8 cellular contexts compared by ENCODE assay signal in the genomic region with DNA sequence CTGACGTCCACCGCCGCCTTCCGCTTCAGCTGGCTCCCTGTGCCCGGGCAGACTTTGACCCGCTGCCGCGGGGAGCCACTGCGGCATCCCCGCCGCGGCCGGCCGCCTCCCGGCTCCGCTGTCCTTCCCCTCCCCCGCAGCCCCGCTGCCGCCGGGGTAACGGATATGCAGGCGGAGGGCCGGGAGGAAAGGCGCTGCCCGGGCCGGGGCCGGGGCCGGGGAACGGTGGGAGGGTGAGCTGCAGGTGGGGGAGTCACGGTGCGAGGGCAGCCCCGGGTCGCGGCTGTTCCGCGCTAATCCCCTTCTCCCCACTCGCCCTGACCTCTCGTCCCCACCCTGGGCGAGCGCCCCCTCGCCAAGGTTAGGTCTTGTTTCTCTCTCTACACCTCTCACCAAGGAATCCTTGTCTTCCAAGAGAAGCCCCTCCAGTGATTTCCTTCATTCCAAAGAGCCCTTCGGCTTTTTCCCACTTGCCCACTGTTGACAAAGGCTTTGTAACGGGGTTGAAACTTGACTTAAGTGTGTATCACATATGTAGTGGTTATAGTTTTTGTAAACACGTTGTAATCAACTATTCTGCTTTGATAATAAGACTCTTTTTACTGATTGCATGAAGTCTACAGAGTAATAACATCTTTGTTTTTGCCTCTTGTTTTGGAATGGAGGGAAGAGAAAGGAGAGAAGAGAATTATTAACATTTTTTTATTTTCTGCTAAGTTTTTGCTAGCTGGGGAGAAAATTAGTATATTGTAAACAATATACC. TPM values are rescaled to one million over a fixed set of nuclear protein-coding genes. Genes with fewer than 3 reads are reported as not detected.
A peak's percentile ranks its signal among the peaks of the same experiment; 100 is the strongest.
DNase-seq lines count a peak whose midpoint lies in the region; ATAC-seq and TF ChIP-seq lines count a peak whose summit lies in the region.

No MANE protein-coding gene starts in this region.

- H3K27ac ChIP-seq in HL-60 (replicated peaks) = peak overlapping the region; percentile 68
- H3K27ac ChIP-seq in gastrocnemius medialis = peak overlapping the region; percentile 83 to 97 (median 90)

- H3K36me3 ChIP-seq in gastrocnemius medialis = no peaks in the 10 kb centered on the region

- ATAC-seq in GM21360 (IDR thresholded peaks at IDR 0.05; ENCODE audit: unreplicated experiment) = peak; percentile 30
- ATAC-seq in gastrocnemius medialis = peak; percentile 68 to 76

- in situ Hi-C loops in gastrocnemius medialis (cut with MboI; ENCODE audit: low sequenced_read_pairs in 4 of 4) = loop anchor here in 1 of 4 donors (25.0 kb wide), 1 partner anchor 230 kb away; no protein-coding TSS in a partner anchor

- TF ChIP-seq CTCF in HL-60 (IDR thresholded peaks at IDR 0.05; ENCODE audit: insufficient read depth, low read length) (no peak), gastrocnemius medialis (IDR thresholded peaks at IDR 0.05 in 4 of 5, conservative IDR thresholded peaks at IDR 0.05 in 1 of 5) (peak in 1 of 5 experiments; percentile 9)

- H3K9me3 ChIP-seq in gastrocnemius medialis = no peaks in the 10 kb centered on the region

- H3K27me3 ChIP-seq in HL-60 (ENCODE audit: insufficient read depth, poor library complexity, severe bottlenecking) = no peaks in the 10 kb centered on the region
- no peaks in the 10 kb centered on the region for H3K27me3 ChIP-seq in gastrocnemius medialis

- intact Hi-C loops in gastrocnemius medialis (cut with DNase I; ENCODE audit: low total_unique reads) = loop anchor here (5.0 to 10.0 kb wide), 5 partner anchors 100 to 532 kb away; a partner anchor contains a TSS

- TF ChIP-seq POLR2A in gastrocnemius medialis (IDR thresholded peaks at IDR 0.05) = no peak

- peak overlapping the region; percentile 82 for H3K4me3 ChIP-seq in HL-60 (replicated peaks; ENCODE audit: insufficient read depth, low read length)
- peak overlapping the region; percentile 75 to 100 (median 92) for H3K4me3 ChIP-seq in gastrocnemius medialis

- peaks cover 32 to 34% of the 10 kb centered on the region in 2 donors for H3K4me1 ChIP-seq in gastrocnemius medialis

- DNase-seq in DMS53 treated with DMSO at 0.1 percent for 48 hours (lab: John Stamatoyannopoulos, UW; ENCODE audit: unreplicated experiment) (peak; percentile 33), HL-60 (ENCODE audit: low read depth in 1 of 2, low spot score in 1 of 2) (no peak), SK-N-DZ (ENCODE audit: low spot score) (peak; percentile 66), amygdala (lab: John Stamatoyannopoulos, UW) (peak in 34 of 56 donors; percentile 15 to 80 (median 61)), hepatic stellate cell (ENCODE audit: low spot score) (peak; percentile 58), gastrocnemius medialis (peak; percentile 17 to 48), COR-L47 (lab: John Stamatoyannopoulos, UW) (no peak)

RNA-seq across cellular contexts. Expression of a gene that starts 0.7 kb away (rescaled TPM):
- 10.5 and 10.9 TPM in 2 replicates for polyA plus RNA-seq in SK-N-DZ (2014; cell fraction: cytosol; rRNA removed)
- 3.2 and 4.7 TPM in 2 replicates for polyA plus RNA-seq in SK-N-DZ (2014; cell fraction: nucleus; rRNA removed)
- total RNA-seq in gastrocnemius medialis = 10 to 100 TPM; 14.5 to 24.9 (median 18.6) TPM

Comparison
In these comparisons a context has a peak if more than half of its experiments do, and no peak if none do; other contexts are left out.
1. DNase-seq: peak in DMS53 treated with DMSO at 0.1 percent for 48 hours (single experiment), SK-N-DZ (single experiment), amygdala (34 of 56), hepatic stellate cell (single experiment) and gastrocnemius medialis (2 of 2); none in HL-60 (0 of 2) and COR-L47 (single experiment).